ENCODE assay signal across 8 cellular contexts in the genomic region with DNA sequence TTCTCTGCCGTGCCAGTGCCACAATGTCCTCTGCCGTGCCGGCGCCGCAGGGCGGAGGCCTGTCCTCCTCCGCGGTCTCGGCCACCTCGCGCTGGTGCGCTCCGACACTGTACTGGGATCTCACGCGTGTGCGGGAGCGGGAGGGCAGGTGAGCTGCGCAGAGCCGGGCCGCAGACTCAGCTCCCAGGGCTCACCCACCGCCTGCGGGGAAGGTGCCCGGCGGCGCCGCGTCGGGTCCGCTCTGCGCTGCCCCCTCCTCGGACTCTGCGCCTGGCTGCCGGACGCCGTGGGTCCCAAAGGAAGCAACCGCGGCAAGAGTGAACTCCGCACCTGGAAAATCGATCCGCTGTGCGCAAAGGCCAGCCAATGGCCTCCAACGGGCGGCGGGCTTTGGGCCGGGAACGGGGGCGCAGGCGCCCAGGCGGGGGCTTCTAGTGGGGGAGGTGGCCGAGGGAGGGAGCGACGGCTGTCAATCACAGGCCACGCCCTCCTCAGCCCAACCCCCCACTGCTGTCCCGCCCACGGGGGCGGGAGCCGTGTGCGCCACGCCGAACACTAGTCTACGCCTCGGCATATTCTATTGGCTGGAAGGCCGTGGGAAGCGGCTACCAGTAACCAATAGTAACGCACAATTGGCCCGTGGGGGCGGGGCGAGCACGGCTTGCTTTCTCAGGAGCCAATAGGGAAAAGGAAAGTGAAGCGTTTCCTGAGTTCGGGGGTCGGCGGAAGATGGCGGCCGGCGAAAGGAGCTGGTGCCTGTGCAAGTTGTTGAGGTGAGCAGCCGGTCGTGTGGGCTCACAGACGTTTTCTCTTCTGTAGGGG. TPM values are rescaled to one million over a fixed set of nuclear protein-coding genes. Genes with fewer than 3 reads are reported as not detected.
A peak's percentile ranks its signal among the peaks of the same experiment; 100 is the strongest.
DNase-seq lines count a peak whose midpoint lies in the region; ATAC-seq and TF ChIP-seq lines count a peak whose summit lies in the region.

A gene with protein sequence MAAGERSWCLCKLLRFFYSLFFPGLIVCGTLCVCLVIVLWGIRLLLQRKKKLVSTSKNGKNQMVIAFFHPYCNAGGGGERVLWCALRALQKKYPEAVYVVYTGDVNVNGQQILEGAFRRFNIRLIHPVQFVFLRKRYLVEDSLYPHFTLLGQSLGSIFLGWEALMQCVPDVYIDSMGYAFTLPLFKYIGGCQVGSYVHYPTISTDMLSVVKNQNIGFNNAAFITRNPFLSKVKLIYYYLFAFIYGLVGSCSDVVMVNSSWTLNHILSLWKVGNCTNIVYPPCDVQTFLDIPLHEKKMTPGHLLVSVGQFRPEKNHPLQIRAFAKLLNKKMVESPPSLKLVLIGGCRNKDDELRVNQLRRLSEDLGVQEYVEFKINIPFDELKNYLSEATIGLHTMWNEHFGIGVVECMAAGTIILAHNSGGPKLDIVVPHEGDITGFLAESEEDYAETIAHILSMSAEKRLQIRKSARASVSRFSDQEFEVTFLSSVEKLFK (plus strand): TSS at position 709 of the 822 bp plus-strand sequence. CDS start 21 bp downstream, at position 730.

- no peaks in the 10 kb centered on the region for H3K9me3 ChIP-seq in thymus (ENCODE audit: control insufficient read depth)

- peaks cover 0 to 5% of the 10 kb centered on the region in 2 donors for H3K9me3 Mint-ChIP-seq in activated naive CD4-positive, alpha-beta T cell treated with anti-CD3 and anti-CD28 coated beads, Interleukin-2, amount 50 U/mL, for 72 hours
- H3K9me3 Mint-ChIP-seq in glutamatergic neuron (ENCODE audit: unreplicated experiment): peaks cover 6% of the 10 kb centered on the region
- no peaks in the 10 kb centered on the region for H3K9me3 Mint-ChIP-seq in osteocyte (ENCODE audit: unreplicated experiment)

- H3K27me3 Mint-ChIP-seq in glutamatergic neuron (ENCODE audit: unreplicated experiment): peaks cover 10% of the 10 kb centered on the region
- no peaks in the 10 kb centered on the region for H3K27me3 Mint-ChIP-seq in osteocyte (ENCODE audit: unreplicated experiment)

- TF ChIP-seq CTCF in glutamatergic neuron (IDR thresholded peaks at IDR 0.05; ENCODE audit: partially characterized antibody, unreplicated experiment): no peak
- TF ChIP-seq CTCF in osteocyte (IDR thresholded peaks at IDR 0.05): peak; percentile 4

- peak within 1 kb of the TSS; percentile 91 to 93 for H3K27ac Mint-ChIP-seq in activated naive CD4-positive, alpha-beta T cell treated with anti-CD3 and anti-CD28 coated beads, Interleukin-2, amount 50 U/mL, for 72 hours
- H3K27ac Mint-ChIP-seq in glutamatergic neuron (ENCODE audit: unreplicated experiment): peak within 1 kb of the TSS; percentile 95
- peak within 1 kb of the TSS; percentile 98 for H3K27ac Mint-ChIP-seq in osteocyte (ENCODE audit: unreplicated experiment)

- H3K27ac ChIP-seq in thymus (ENCODE audit: low read depth): peak within 1 kb of the TSS; percentile 71

- peaks cover 6% of the 10 kb centered on the region for H3K4me1 Mint-ChIP-seq in glutamatergic neuron (ENCODE audit: low read depth, unreplicated experiment)
- H3K4me1 Mint-ChIP-seq in osteocyte (ENCODE audit: unreplicated experiment): peaks cover 18% of the 10 kb centered on the region

- peak; percentile 100 for ATAC-seq in HG02610 (IDR thresholded peaks at IDR 0.05; ENCODE audit: unreplicated experiment)
- ATAC-seq in activated naive CD4-positive, alpha-beta T cell treated with anti-CD3 and anti-CD28 coated beads, Interleukin-2, amount 50 U/mL, for 72 hours: peak; percentile 99

- H3K36me3 ChIP-seq in thymus (ENCODE audit: control insufficient read depth, insufficient read depth): peaks cover 3% of the 10 kb centered on the region

- peaks cover 10 to 14% of the 10 kb centered on the region in 2 donors for H3K36me3 Mint-ChIP-seq in activated naive CD4-positive, alpha-beta T cell treated with anti-CD3 and anti-CD28 coated beads, Interleukin-2, amount 50 U/mL, for 72 hours
- peaks cover 6% of the 10 kb centered on the region for H3K36me3 Mint-ChIP-seq in glutamatergic neuron (ENCODE audit: unreplicated experiment)
- peaks cover 8% of the 10 kb centered on the region for H3K36me3 Mint-ChIP-seq in osteocyte (ENCODE audit: unreplicated experiment)

- peak within 1 kb of the TSS; percentile 100 for H3K4me3 Mint-ChIP-seq in glutamatergic neuron (ENCODE audit: unreplicated experiment)
- peak within 1 kb of the TSS; percentile 98 for H3K4me3 Mint-ChIP-seq in osteocyte (ENCODE audit: unreplicated experiment)

- DNase-seq in NCI-H1092 treated with DMSO at 0.1 percent for 48 hours (lab: John Stamatoyannopoulos, UW) (peak; percentile 95), SKM-1 (lab: John Stamatoyannopoulos, UW; ENCODE audit: unreplicated experiment) (peak; percentile 89), glutamatergic neuron (peak; percentile 100), osteocyte (ENCODE audit: extremely low spot score, unreplicated experiment) (peak; percentile 100)
- DNase-seq in activated naive CD4-positive, alpha-beta T cell treated with anti-CD3 and anti-CD28 coated beads, Interleukin-2, amount 50 U/mL, for 72 hours (ENCODE audit: low spot score in 2 of 2): peak; percentile 98 to 99

- H3K4me1 ChIP-seq in thymus (ENCODE audit: control insufficient read depth, insufficient read depth, low read length): peaks cover 2% of the 10 kb centered on the region

- H3K27me3 ChIP-seq in thymus (ENCODE audit: control insufficient read depth, insufficient read depth): peaks cover 21% of the 10 kb centered on the region

- H3K4me3 ChIP-seq in GM08714 (ENCODE audit: low read length) (peak within 1 kb of the TSS; percentile 89), thymus (ENCODE audit: low read length) (peak within 1 kb of the TSS; percentile 81)

- under 1% methylated on average over 79 of the region's 79 CpGs for WGBS in thymus

RNA-seq across cellular contexts. Expression of the gene that starts here (rescaled TPM):
- 10 to 100 TPM; 17.0 to 22.6 TPM for total RNA-seq in activated naive CD4-positive, alpha-beta T cell treated with anti-CD3 and anti-CD28 coated beads, Interleukin-2, amount 50 U/mL, for 72 hours
- total RNA-seq in glutamatergic neuron (ENCODE audit: unreplicated experiment) (46.4 TPM), osteocyte (41.9 and 49.1 TPM in 2 replicates)
- 9.2 TPM for polyA plus RNA-seq in thymus

Comparison
In these comparisons a context has a peak if more than half of its experiments do, and no peak if none do; other contexts are left out.
1. Peak in every context shown above with its lines: DNase-seq, ATAC-seq, H3K4me3 ChIP-seq and H3K27ac ChIP-seq.